Comparison of ENCODE assay signal across 8 cellular contexts in the genomic region with DNA sequence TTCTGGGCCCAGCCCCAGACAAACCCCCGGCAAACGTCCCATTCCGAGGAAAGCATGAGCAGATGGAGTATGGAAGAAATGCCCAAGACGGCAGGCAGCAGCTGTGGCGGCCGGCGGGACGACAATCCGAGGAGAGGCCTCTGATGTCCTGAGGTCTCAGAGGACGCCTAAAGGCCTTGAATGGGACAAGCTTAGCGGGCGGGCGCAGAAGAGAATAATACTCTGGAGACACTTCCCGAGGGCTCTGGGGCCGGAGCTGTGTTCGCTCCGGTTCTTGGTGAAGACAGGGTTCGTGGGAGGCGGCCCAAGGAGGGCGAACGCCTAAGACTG. TPM values are rescaled to one million over a fixed set of nuclear protein-coding genes. Genes with fewer than 3 reads are reported as not detected.
DNase-seq lines count a peak whose midpoint lies in the region; ATAC-seq and TF ChIP-seq lines count a peak whose summit lies in the region.

No MANE protein-coding gene starts in this region.

- peaks cover 59% of the 10 kb centered on the region for H3K36me3 Mint-ChIP-seq in activated CD4-positive, alpha-beta T cell treated with anti-CD3 and anti-CD28 coated beads for 36 hours (ENCODE audit: low read depth)

- peak overlapping the region in 2 of 4 donors; percentile 36 to 54 for H3K4me3 ChIP-seq in adrenal gland
- peak overlapping the region; percentile 76 for H3K4me3 ChIP-seq in thoracic aorta

- peaks cover 19 to 27% of the 10 kb centered on the region in 2 donors for H3K4me1 ChIP-seq in adrenal gland (replicated peaks in 1 of 2)
- H3K4me1 ChIP-seq in thoracic aorta (ENCODE audit: control insufficient read depth in 1 of 2, low read depth in 2 of 2), result peaks cover 0 to 24% of the 10 kb centered on the region in 2 donors

- DNase-seq in activated CD4-positive, alpha-beta T cell treated with anti-CD3 and anti-CD28 coated beads for 36 hours, result no peak
- no peak for DNase-seq in activated CD4-positive, alpha-beta T cell treated with anti-CD3 and anti-CD28 coated beads, Interleukin-2, amount 50 U/mL, for 4 hours
- DNase-seq in adrenal gland (peak in 1 of 7 donors; percentile 72), left colon (no peak), thoracic aorta (ENCODE audit: low spot score) (no peak), dermis blood vessel endothelial cell (no peak)

- CTCF ChIA-PET in activated CD4-positive, alpha-beta T cell treated with anti-CD3 and anti-CD28 coated beads for 36 hours (lab: Charles Lee), result interaction anchor here (0.7 to 4.2 kb wide), 4 partner anchors 17 to 246 kb away, joined by 4 to 20 read pairs (median 7); a partner anchor contains a TSS

- peak in 3 of 6 experiments; percentile 7 to 13 (median 12) for TF ChIP-seq CTCF in adrenal gland (IDR thresholded peaks at IDR 0.05)
- TF ChIP-seq CTCF in thoracic aorta (IDR thresholded peaks at IDR 0.05), result no peak

- H3K27me3 Mint-ChIP-seq in activated CD4-positive, alpha-beta T cell treated with anti-CD3 and anti-CD28 coated beads for 36 hours, result no peaks in the 10 kb centered on the region

- H3K27ac ChIP-seq in adrenal gland (peak overlapping the region; percentile 58 to 91 (median 89)), thoracic aorta (peak overlapping the region; percentile 76 to 86)

- intact Hi-C loops in activated CD4-positive, alpha-beta T cell treated with anti-CD3 and anti-CD28 coated beads for 36 hours (cut with DNase I, micrococcal nuclease), result loop anchor here (1.0 kb wide), 4 partner anchors 18 to 184 kb away; a partner anchor contains a TSS
- intact Hi-C loops in adrenal gland (cut with DNase I), result no loop called here
- intact Hi-C loops in left colon (cut with DNase I, micrococcal nuclease), result no loop called here

- H3K4me1 Mint-ChIP-seq in activated CD4-positive, alpha-beta T cell treated with anti-CD3 and anti-CD28 coated beads for 36 hours, result peaks cover 40% of the 10 kb centered on the region

- H3K27me3 ChIP-seq in adrenal gland, result no peaks in the 10 kb centered on the region
- no peaks in the 10 kb centered on the region for H3K27me3 ChIP-seq in thoracic aorta (replicated peaks; ENCODE audit: insufficient read depth)

- no peak for TF ChIP-seq POLR2A in adrenal gland (IDR thresholded peaks at IDR 0.05)

- POLR2A ChIA-PET in activated CD4-positive, alpha-beta T cell treated with anti-CD3 and anti-CD28 coated beads for 36 hours (lab: Charles Lee), result interaction anchor here (0.9 to 2.7 kb wide), 4 partner anchors 17 to 145 kb away, joined by 3 to 11 read pairs (median 4); a partner anchor contains a TSS

- WGBS in adrenal gland, 4 donors, result 2 to 15% (median 4%) methylated on average over 13 to 21 of the region's 21 CpGs

- H3K27ac Mint-ChIP-seq in activated CD4-positive, alpha-beta T cell treated with anti-CD3 and anti-CD28 coated beads for 36 hours, result peak overlapping the region; percentile 91

- no peaks in the 10 kb centered on the region for H3K9me3 Mint-ChIP-seq in activated CD4-positive, alpha-beta T cell treated with anti-CD3 and anti-CD28 coated beads for 36 hours (ENCODE audit: low read depth)

- H3K4me3 Mint-ChIP-seq in activated CD4-positive, alpha-beta T cell treated with anti-CD3 and anti-CD28 coated beads for 36 hours, result peak overlapping the region; percentile 87

- H3K36me3 ChIP-seq in adrenal gland (replicated peaks in 1 of 2) (peaks cover 0 to 56% of the 10 kb centered on the region in 2 donors), thoracic aorta (peaks cover 32% of the 10 kb centered on the region)

- no peak for ATAC-seq in activated CD4-positive, alpha-beta T cell treated with anti-CD3 and anti-CD28 coated beads for 36 hours
- ATAC-seq in left colon, result peak; percentile 25
- no peak for ATAC-seq in thoracic aorta (ENCODE audit: insufficient number of reproducible peaks, low FRiP score, low read depth)
- no peak for ATAC-seq in HG03520 (IDR thresholded peaks at IDR 0.05; ENCODE audit: unreplicated experiment)
- ATAC-seq in GM18520 (IDR thresholded peaks at IDR 0.05; ENCODE audit: unreplicated experiment), result no peak

- H3K9me3 ChIP-seq in adrenal gland (replicated peaks in 1 of 3), result no peaks in the 10 kb centered on the region
- no peaks in the 10 kb centered on the region for H3K9me3 ChIP-seq in thoracic aorta

RNA-seq across cellular contexts. Expression of a gene that starts 0.5 kb away (rescaled TPM):
- 10 to 100 TPM; 36.4 to 61.6 TPM for total RNA-seq in activated CD4-positive, alpha-beta T cell treated with anti-CD3 and anti-CD28 coated beads for 36 hours
- total RNA-seq in adrenal gland, result 10 to 100 TPM; 13.3 to 34.9 (median 22.0) TPM
- 10 to 100 TPM; 16.0 to 25.6 (median 21.2) TPM for polyA plus RNA-seq in adrenal gland
- total RNA-seq in left colon, result 10 to 100 TPM; 23.8 to 25.0 TPM
- total RNA-seq in thoracic aorta, result 10 to 100 TPM; 23.0 to 26.3 TPM
- total RNA-seq in dermis blood vessel endothelial cell, result 15.5 and 16.6 TPM in 2 replicates

RNA-seq across cellular contexts. Expression of a gene that starts 17.8 kb away (rescaled TPM):
- total RNA-seq in activated CD4-positive, alpha-beta T cell treated with anti-CD3 and anti-CD28 coated beads for 36 hours, result 10 to 100 TPM; 23.3 to 25.9 TPM
- total RNA-seq in adrenal gland (10 to 100 TPM; 14.0 to 18.7 (median 16.4) TPM), left colon (10 to 100 TPM; 14.0 to 15.9 TPM), thoracic aorta (10 to 100 TPM; 16.4 to 21.0 TPM), dermis blood vessel endothelial cell (24.8 and 29.3 TPM in 2 replicates)
- 10 to 100 TPM in 2 of 3 donors, 1 to 10 TPM in 1; 7.4 to 14.6 (median 12.4) TPM for polyA plus RNA-seq in adrenal gland

RNA-seq across cellular contexts. Expression of a gene that starts 20.4 kb away (rescaled TPM):
- total RNA-seq in activated CD4-positive, alpha-beta T cell treated with anti-CD3 and anti-CD28 coated beads for 36 hours, result 10 to 100 TPM; 48.4 to 53.1 TPM
- total RNA-seq in adrenal gland, result 100 to 1,000 TPM in 7 of 8 donors, 10 to 100 TPM in 1; 83.1 to 261 (median 176) TPM
- polyA plus RNA-seq in adrenal gland, result 100 to 1,000 TPM in 2 of 3 donors, 10 to 100 TPM in 1; 51.5 to 281 (median 260) TPM
- total RNA-seq in left colon, result 10 to 100 TPM in 1 of 2 donors, 1 to 10 TPM in 1; 8.2 to 10.9 TPM
- total RNA-seq in thoracic aorta, result 10 to 100 TPM; 50.9 to 69.7 TPM
- total RNA-seq in dermis blood vessel endothelial cell, result 34.7 and 40.3 TPM in 2 replicates

RNA-seq across cellular contexts. Expression of a gene that starts 43.0 kb away (rescaled TPM):
- total RNA-seq in activated CD4-positive, alpha-beta T cell treated with anti-CD3 and anti-CD28 coated beads for 36 hours, result 10 to 100 TPM; 80.7 to 96.4 TPM
- total RNA-seq in adrenal gland, result 100 to 1,000 TPM in 5 of 8 donors, 10 to 100 TPM in 3; 59.1 to 148 (median 122) TPM
- polyA plus RNA-seq in adrenal gland, result 100 to 1,000 TPM in 2 of 3 donors, 10 to 100 TPM in 1; 49.7 to 133 (median 117) TPM
- 10 to 100 TPM; 54.1 to 67.0 TPM for total RNA-seq in left colon
- 10 to 100 TPM; 61.7 to 73.6 TPM for total RNA-seq in thoracic aorta
- total RNA-seq in dermis blood vessel endothelial cell, result 39.5 and 60.6 TPM in 2 replicates

RNA-seq across cellular contexts. Expression of a gene that starts 43.6 kb away (rescaled TPM):
- 100 to 1,000 TPM; 164 to 231 TPM for total RNA-seq in activated CD4-positive, alpha-beta T cell treated with anti-CD3 and anti-CD28 coated beads for 36 hours
- total RNA-seq in adrenal gland (100 to 1,000 TPM; 138 to 249 (median 184) TPM), left colon (100 to 1,000 TPM; 215 to 222 TPM), thoracic aorta (100 to 1,000 TPM; 196 to 204 TPM), dermis blood vessel endothelial cell (210 and 309 TPM in 2 replicates)
- polyA plus RNA-seq in adrenal gland, result 100 to 1,000 TPM in 1 of 3 donors, 10 to 100 TPM in 2; 75.8 to 140 (median 77.4) TPM

Comparison
In these comparisons a context has a peak if more than half of its experiments do, and no peak if none do; other contexts are left out.
1. intact Hi-C loops: an anchor here in activated CD4-positive, alpha-beta T cell treated with anti-CD3 and anti-CD28 coated beads for 36 hours (1.0 kb wide); none called in adrenal gland and left colon.